In genomic region chr9:76101472-76101871, GRCh38 we compare ENCODE assay signal across 24 cellular contexts.
"Had no signal": no experiment of that assay in that cellular context is flagged by ENCODE, and none has a peak within 500 bp of the region (broad histone marks: within the 10 kb centered on the region; RNA-seq: fewer than 3 reads in every experiment).

No MANE protein-coding gene starts in this region.

- H3K4me1 ChIP-seq: colonic mucosa had no signal

- H3K4me1 Mint-ChIP-seq: activated T-helper 17 cell treated with anti-CD3 and anti-CD28 coated beads, Interleukin-2, amount 50 U/mL, for 72 hours had no signal

- DNase-seq: activated CD4-positive, alpha-beta memory T cell treated with anti-CD3 and anti-CD28 coated beads, Interleukin-2, amount 10 ng/mL, durations not matched to agents 7 days and 5 days; activated CD4-positive, alpha-beta T cell treated with anti-CD3 and anti-CD28 coated beads, Interleukin-2, amount 10 ng/mL, durations not matched to agents 24 days and 14 days; activated T-cell treated with anti-CD3 and anti-CD28 coated beads, Interleukin-2, amount 50 U/mL, for 1 hour; amniotic stem cell; dorsolateral prefrontal cortex; effector memory CD8-positive, alpha-beta T cell; heart left ventricle; islet precursor cell; left cardiac atrium; mesendoderm; occipital lobe; stimulated activated CD4-positive, alpha-beta T cell treated with anti-CD3 and anti-CD28 coated beads, Interleukin-12 subunit alpha, Interleukin-12 subunit beta, amount 100 ng/mL, for 4 hours; stimulated activated CD4-positive, alpha-beta T cell treated with anti-CD3 and anti-CD28 coated beads, Interleukin-4, amount 100 ng/mL, for 4 hours; T-helper 17 cell; trophoblast cell had no signal

- H3K27me3 ChIP-seq: colonic mucosa, heart left ventricle, suprapubic skin had no signal

- H3K9me3 ChIP-seq: colonic mucosa, heart left ventricle, mucosa of descending colon, suprapubic skin had no signal

- H3K4me3 Mint-ChIP-seq: activated CD4-positive, alpha-beta memory T cell treated with anti-CD3 and anti-CD28 coated beads, Interleukin-2, amount 10 ng/mL, durations not matched to agents 7 days and 5 days; activated CD4-positive, alpha-beta T cell treated with anti-CD3 and anti-CD28 coated beads, Interleukin-2, amount 10 ng/mL, durations not matched to agents 24 days and 14 days; activated T-helper 17 cell treated with anti-CD3 and anti-CD28 coated beads, Interleukin-2, amount 50 U/mL, for 72 hours; effector memory CD8-positive, alpha-beta T cell; neural crest cell; stimulated activated naive CD8-positive, alpha-beta T cell treated with anti-CD3 and anti-CD28 coated beads, Interleukin-15, Interleukin-2, amounts not matched to agents 100 ng/mL and 50 ng/mL, for 24 hours; T-helper 17 cell had no signal

- H3K9me3 Mint-ChIP-seq: activated CD4-positive, alpha-beta memory T cell treated with anti-CD3 and anti-CD28 coated beads, Interleukin-2, amount 10 ng/mL, durations not matched to agents 7 days and 5 days; activated CD4-positive, alpha-beta T cell treated with anti-CD3 and anti-CD28 coated beads, Interleukin-2, amount 10 ng/mL, durations not matched to agents 24 days and 14 days; activated naive CD4-positive, alpha-beta T cell treated with anti-CD3 and anti-CD28 coated beads, Interleukin-2, amount 50 U/mL, for 72 hours; activated T-helper 17 cell treated with anti-CD3 and anti-CD28 coated beads, Interleukin-2, amount 50 U/mL, for 72 hours; neural crest cell; stimulated activated naive CD8-positive, alpha-beta T cell treated with anti-CD3 and anti-CD28 coated beads, Interleukin-15, Interleukin-2, amounts not matched to agents 100 ng/mL and 50 ng/mL, for 24 hours had no signal

- H3K27me3 Mint-ChIP-seq: activated CD4-positive, alpha-beta memory T cell treated with anti-CD3 and anti-CD28 coated beads, Interleukin-2, amount 10 ng/mL, durations not matched to agents 7 days and 5 days; activated CD4-positive, alpha-beta T cell treated with anti-CD3 and anti-CD28 coated beads, Interleukin-2, amount 10 ng/mL, durations not matched to agents 24 days and 14 days; activated T-helper 17 cell treated with anti-CD3 and anti-CD28 coated beads, Interleukin-2, amount 50 U/mL, for 72 hours; effector memory CD8-positive, alpha-beta T cell; progenitor cell of endocrine pancreas; stimulated activated naive CD8-positive, alpha-beta T cell treated with anti-CD3 and anti-CD28 coated beads, Interleukin-15, Interleukin-2, amounts not matched to agents 100 ng/mL and 50 ng/mL, for 24 hours had no signal

- H3K4me3 ChIP-seq: colonic mucosa, dorsolateral prefrontal cortex, heart left ventricle, mucosa of descending colon, suprapubic skin had no signal

- H3K27ac Mint-ChIP-seq: activated CD4-positive, alpha-beta memory T cell treated with anti-CD3 and anti-CD28 coated beads, Interleukin-2, amount 10 ng/mL, durations not matched to agents 7 days and 5 days; activated CD4-positive, alpha-beta T cell treated with anti-CD3 and anti-CD28 coated beads, Interleukin-2, amount 10 ng/mL, durations not matched to agents 24 days and 14 days; activated naive CD4-positive, alpha-beta T cell treated with anti-CD3 and anti-CD28 coated beads, Interleukin-2, amount 50 U/mL, for 72 hours; effector memory CD8-positive, alpha-beta T cell; progenitor cell of endocrine pancreas; stimulated activated naive CD8-positive, alpha-beta T cell treated with anti-CD3 and anti-CD28 coated beads, Interleukin-15, Interleukin-2, amounts not matched to agents 100 ng/mL and 50 ng/mL, for 24 hours; T-helper 17 cell had no signal

- H3K27ac ChIP-seq: colonic mucosa, dorsolateral prefrontal cortex, heart left ventricle, suprapubic skin had no signal

- ATAC-seq: activated naive CD4-positive, alpha-beta T cell treated with anti-CD3 and anti-CD28 coated beads, Interleukin-2, amount 50 U/mL, for 72 hours; activated T-helper 17 cell treated with anti-CD3 and anti-CD28 coated beads, Interleukin-2, amount 50 U/mL, for 72 hours; effector memory CD8-positive, alpha-beta T cell; esophagus mucosa; heart left ventricle; left cardiac atrium; T-helper 17 cell had no signal
